In genomic region chr1:25545767-25546166, GRCh38 we compare ENCODE assay signal across 16 cellular contexts. TPM values are rescaled to one million over a fixed set of nuclear protein-coding genes. Genes with fewer than 3 reads are reported as not detected.
DNase-seq lines count a peak whose midpoint lies in the region; ATAC-seq, FAIRE-seq and TF ChIP-seq lines count a peak whose summit lies in the region.
"Had no signal": no experiment of that assay in that cellular context is flagged by ENCODE, and none has a peak within 500 bp of the region (broad histone marks: within the 10 kb centered on the region; RNA-seq: fewer than 3 reads in every experiment).

No MANE protein-coding gene starts in this region.

- H3K36me3 Mint-ChIP-seq in MCF 10A (ENCODE audit: insufficient read depth, unreplicated experiment) (no peaks in the 10 kb centered on the region), activated B cell treated with CpG ODN at 0.5 μM for 24 hours (ENCODE audit: low read depth) (no peaks in the 10 kb centered on the region), endodermal cell (ENCODE audit: low read depth) (no peaks in the 10 kb centered on the region), type B pancreatic cell (no peaks in the 10 kb centered on the region)

- H3K27me3 ChIP-seq in mammary epithelial cell (ENCODE audit: insufficient read depth, low read length), result no peaks in the 10 kb centered on the region
- no peaks in the 10 kb centered on the region for H3K27me3 ChIP-seq in endodermal cell (ENCODE audit: control insufficient read depth, insufficient read depth, low read length, poor library complexity, severe bottlenecking)
- H3K27me3 ChIP-seq: vagina had no signal

- intact Hi-C loops in MCF 10A (cut with micrococcal nuclease), result no loop called here
- intact Hi-C loops in mammary epithelial cell (cut with micrococcal nuclease), result loop anchor here (5.0 kb wide), 1 partner anchor 197 kb away; no protein-coding TSS in a partner anchor
- intact Hi-C loops in activated B cell treated with CpG ODN at 0.5 μM for 24 hours (cut with micrococcal nuclease), result no loop called here

- peaks cover 53% of the 10 kb centered on the region for H3K79me2 ChIP-seq in mammary epithelial cell (ENCODE audit: insufficient read depth, low read length)

- ATAC-seq in activated B cell treated with CpG ODN at 0.5 μM for 24 hours (ENCODE audit: low read depth) (no peak), GM21447 (IDR thresholded peaks at IDR 0.05; ENCODE audit: unreplicated experiment) (no peak)

- H3K9me3 Mint-ChIP-seq in MCF 10A (ENCODE audit: unreplicated experiment) (no peaks in the 10 kb centered on the region), activated B cell treated with CpG ODN at 0.5 μM for 24 hours (no peaks in the 10 kb centered on the region), endodermal cell (no peaks in the 10 kb centered on the region), type B pancreatic cell (no peaks in the 10 kb centered on the region)
- H3K9me3 Mint-ChIP-seq: dendritic cell treated with granulocyte-macrophage colony-stimulating factor and Interleukin-4, amounts not matched to agents 40 ng/mL and 50 ng/mL, for 4 days had no signal

- H3K36me3 ChIP-seq in mammary epithelial cell (ENCODE audit: insufficient read depth, low read length) (no peaks in the 10 kb centered on the region), endodermal cell (ENCODE audit: control insufficient read depth, insufficient read depth, low read length) (no peaks in the 10 kb centered on the region)
- H3K36me3 ChIP-seq: vagina had no signal

- WGBS in mammary epithelial cell (ENCODE audit: low coverage, missing lambda C conversion rate), result 70% methylated on average over 3 of the region's 3 CpGs
- WGBS in endodermal cell (ENCODE audit: insufficient coverage in 1 of 2, insufficient read length in 1 of 2), 2 experiments, result 84 to 100% methylated on average over 1 to 3 of the region's 3 CpGs

- H3K27ac Mint-ChIP-seq in MCF 10A (ENCODE audit: low read depth, unreplicated experiment) (no peak overlapping the region), activated B cell treated with CpG ODN at 0.5 μM for 24 hours (no peak overlapping the region), endodermal cell (no peak overlapping the region), type B pancreatic cell (no peak overlapping the region)
- H3K27ac Mint-ChIP-seq: dendritic cell treated with granulocyte-macrophage colony-stimulating factor and Interleukin-4, amounts not matched to agents 40 ng/mL and 50 ng/mL, for 4 days had no signal

- in situ Hi-C loops in mammary epithelial cell (cut with MboI; ENCODE audit: low sequenced_read_pairs in 2 of 2), result no loop called here

- CTCF ChIA-PET in MCF 10A (lab: Yijun Ruan, JAX) (no interaction called here), mammary epithelial cell (lab: Charles Lee; ENCODE audit: low non-redundant PET) (no interaction called here), activated B cell treated with CpG ODN at 0.5 μM for 24 hours (lab: Charles Lee) (no interaction called here)

- peaks cover 30% of the 10 kb centered on the region for H3K4me1 ChIP-seq in mammary epithelial cell (ENCODE audit: insufficient read depth, low read length)
- peaks cover 3% of the 10 kb centered on the region for H3K4me1 ChIP-seq in endodermal cell (ENCODE audit: control insufficient read depth, insufficient read depth, low read length)

- H2AFZ ChIP-seq in mammary epithelial cell (ENCODE audit: low read depth, low read length), result no peak overlapping the region

- H3K4me3 Mint-ChIP-seq in MCF 10A (ENCODE audit: unreplicated experiment) (peak overlapping the region; percentile 73), activated B cell treated with CpG ODN at 0.5 μM for 24 hours (peak overlapping the region; percentile 25), endodermal cell (peak overlapping the region; percentile 62), type B pancreatic cell (peak overlapping the region; percentile 84)
- H3K4me3 Mint-ChIP-seq: dendritic cell treated with granulocyte-macrophage colony-stimulating factor and Interleukin-4, amounts not matched to agents 40 ng/mL and 50 ng/mL, for 4 days had no signal

- DNase-seq in MCF 10A (ENCODE audit: unreplicated experiment) (no peak), mammary epithelial cell (no peak), activated B cell treated with CpG ODN at 0.5 μM for 24 hours (no peak), endodermal cell (no peak), type B pancreatic cell (ENCODE audit: extremely low spot score, unreplicated experiment) (no peak), NCI-H69 (lab: John Stamatoyannopoulos, UW) (no peak), urothelium cell line (ENCODE audit: low spot score) (no peak)
- DNase-seq: activated CD4-positive, alpha-beta T cell treated with anti-CD3 and anti-CD28 coated beads for 4 hours; kidney; midbrain; RPMI8226; small intestine; stimulated activated naive CD4-positive, alpha-beta T cell treated with Interleukin-2 at 50 U/mL for 16 hours had no signal

- H3K9me3 ChIP-seq in mammary epithelial cell (replicated peaks; ENCODE audit: insufficient read depth, low read length), result no peaks in the 10 kb centered on the region
- H3K9me3 ChIP-seq in endodermal cell (ENCODE audit: control insufficient read depth, low read length), result no peaks in the 10 kb centered on the region
- H3K9me3 ChIP-seq: vagina had no signal

- no peaks in the 10 kb centered on the region for H3K27me3 Mint-ChIP-seq in MCF 10A (ENCODE audit: insufficient read depth, unreplicated experiment)
- H3K27me3 Mint-ChIP-seq in activated B cell treated with CpG ODN at 0.5 μM for 24 hours, result peaks cover 1% of the 10 kb centered on the region
- peaks cover 5% of the 10 kb centered on the region for H3K27me3 Mint-ChIP-seq in endodermal cell (ENCODE audit: insufficient read depth)
- peaks cover 6% of the 10 kb centered on the region for H3K27me3 Mint-ChIP-seq in type B pancreatic cell

- BruUV-seq in MCF 10A (replicated peaks; lab: Mats Ljungman, UMichigan), result no TSS peak
- no TSS peak for BruUV-seq in mammary epithelial cell (replicated peaks; lab: Mats Ljungman, UMichigan)

- H3K4me1 Mint-ChIP-seq in MCF 10A (ENCODE audit: insufficient read depth, unreplicated experiment), result peaks cover 29% of the 10 kb centered on the region
- peaks cover 57% of the 10 kb centered on the region for H3K4me1 Mint-ChIP-seq in activated B cell treated with CpG ODN at 0.5 μM for 24 hours
- H3K4me1 Mint-ChIP-seq in endodermal cell, result peaks cover 8% of the 10 kb centered on the region
- peaks cover 22% of the 10 kb centered on the region for H3K4me1 Mint-ChIP-seq in type B pancreatic cell (ENCODE audit: unreplicated experiment)

- H3K27ac ChIP-seq in mammary epithelial cell (ENCODE audit: insufficient read depth, low read depth, low read length) (no peak overlapping the region), endodermal cell (ENCODE audit: low read depth, low read length) (no peak overlapping the region)
- H3K27ac ChIP-seq: vagina had no signal

- dilution Hi-C loops in mammary epithelial cell (cut with HindIII; ENCODE audit: low sequenced_read_pairs), result no loop called here

- no peak for TF ChIP-seq CTCF in MCF 10A (IDR thresholded peaks at IDR 0.05; ENCODE audit: unreplicated experiment)
- no peak for TF ChIP-seq CTCF in mammary epithelial cell (conservative IDR thresholded peaks at IDR 0.05 in 1 of 2, IDR thresholded peaks at IDR 0.05 in 1 of 2; ENCODE audit: extremely low read depth in 1 of 2, insufficient read depth in 1 of 2, low read depth in 1 of 2, low read length in 2 of 2)
- no peak for TF ChIP-seq CTCF in activated B cell treated with CpG ODN at 0.5 μM for 24 hours (IDR thresholded peaks at IDR 0.05)
- no peak for TF ChIP-seq CTCF in endodermal cell (conservative IDR thresholded peaks at IDR 0.05)
- TF ChIP-seq CTCF in type B pancreatic cell (conservative IDR thresholded peaks at IDR 0.05), result no peak

- H3K4me2 ChIP-seq in mammary epithelial cell (ENCODE audit: insufficient read depth, low read depth, low read length), result no peak overlapping the region

- POLR2A ChIA-PET in MCF 10A (lab: Yijun Ruan, JAX) (no interaction called here), activated B cell treated with CpG ODN at 0.5 μM for 24 hours (lab: Charles Lee) (no interaction called here)

- H3K9ac ChIP-seq in mammary epithelial cell (ENCODE audit: insufficient read depth, low read length), result no peak overlapping the region
- H3K9ac ChIP-seq in endodermal cell (ENCODE audit: extremely low read depth, low read length, poor library complexity, severe bottlenecking), result no peak overlapping the region

- H4K20me1 ChIP-seq in mammary epithelial cell (ENCODE audit: insufficient read depth, low read length), result no peaks in the 10 kb centered on the region

- no peak overlapping the region for H3K4me3 ChIP-seq in mammary epithelial cell (replicated peaks in 1 of 3; ENCODE audit: insufficient read depth in 1 of 3, low read depth in 2 of 3, low read length in 3 of 3)
- H3K4me3 ChIP-seq in endodermal cell (ENCODE audit: low read length), result no peak overlapping the region

- no peak for FAIRE-seq in urothelium cell line (lab: Jason Lieb, UNC)
- FAIRE-seq: kidney, small intestine had no signal

RNA-seq across cellular contexts. Expression of gene LDLRAP1, which starts 2.4 kb away (rescaled TPM):
- total RNA-seq in MCF 10A (2022) (10.3 and 14.0 TPM in 2 replicates), mammary epithelial cell (10 to 100 TPM; 23.0 to 32.7 TPM), activated B cell treated with CpG ODN at 0.5 μM for 24 hours (8.7 and 10.8 TPM in 2 replicates), endodermal cell (10 to 100 TPM; 13.9 to 14.5 TPM), type B pancreatic cell (ENCODE audit: low replicate concordance) (20.7 and 21.3 TPM in 2 replicates)
- 28.8 TPM for polyA plus RNA-seq in mammary epithelial cell
- polyA minus RNA-seq in mammary epithelial cell, result 27.1 TPM
- 9.4 TPM for polyA plus RNA-seq in endodermal cell (2013, experiment 1 of 2)
- polyA plus RNA-seq in endodermal cell (2013, experiment 2 of 2), result 8.9 TPM

Comparison
In these comparisons a context has a peak if more than half of its experiments do, and no peak if none do; other contexts are left out.
1. H3K4me3 Mint-ChIP-seq: peak in every context shown above with its lines; median percentile 84 in type B pancreatic cell; 73 in MCF 10A; 62 in endodermal cell; 25 in activated B cell treated with CpG ODN at 0.5 μM for 24 hours.